In the genomic region with DNA sequence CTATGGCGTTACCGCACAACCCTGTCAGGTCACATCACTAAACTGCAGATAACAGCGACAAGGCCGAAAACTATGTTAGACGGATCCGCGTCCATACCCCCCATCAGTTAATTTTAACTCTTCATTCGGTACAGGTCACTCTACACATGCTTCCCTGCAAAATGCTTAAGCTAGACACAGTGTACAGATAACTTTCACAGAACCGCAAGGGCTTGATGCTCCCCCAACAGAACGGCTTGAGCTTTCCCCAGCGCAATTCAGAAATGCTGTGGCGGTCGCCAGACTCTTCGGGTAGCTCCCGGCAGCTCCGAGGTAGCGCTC, we compare ENCODE assay signal across 1 cellular context.
TF ChIP-seq lines count a peak whose summit lies in the region.

No MANE protein-coding gene starts in this region.

TF ChIP-seq in GM23338, 12 proteins besides CTCF, POLR2A, EP300 and RAD21 (continued from another document):
- TF ChIP-seq, protein P1, sequence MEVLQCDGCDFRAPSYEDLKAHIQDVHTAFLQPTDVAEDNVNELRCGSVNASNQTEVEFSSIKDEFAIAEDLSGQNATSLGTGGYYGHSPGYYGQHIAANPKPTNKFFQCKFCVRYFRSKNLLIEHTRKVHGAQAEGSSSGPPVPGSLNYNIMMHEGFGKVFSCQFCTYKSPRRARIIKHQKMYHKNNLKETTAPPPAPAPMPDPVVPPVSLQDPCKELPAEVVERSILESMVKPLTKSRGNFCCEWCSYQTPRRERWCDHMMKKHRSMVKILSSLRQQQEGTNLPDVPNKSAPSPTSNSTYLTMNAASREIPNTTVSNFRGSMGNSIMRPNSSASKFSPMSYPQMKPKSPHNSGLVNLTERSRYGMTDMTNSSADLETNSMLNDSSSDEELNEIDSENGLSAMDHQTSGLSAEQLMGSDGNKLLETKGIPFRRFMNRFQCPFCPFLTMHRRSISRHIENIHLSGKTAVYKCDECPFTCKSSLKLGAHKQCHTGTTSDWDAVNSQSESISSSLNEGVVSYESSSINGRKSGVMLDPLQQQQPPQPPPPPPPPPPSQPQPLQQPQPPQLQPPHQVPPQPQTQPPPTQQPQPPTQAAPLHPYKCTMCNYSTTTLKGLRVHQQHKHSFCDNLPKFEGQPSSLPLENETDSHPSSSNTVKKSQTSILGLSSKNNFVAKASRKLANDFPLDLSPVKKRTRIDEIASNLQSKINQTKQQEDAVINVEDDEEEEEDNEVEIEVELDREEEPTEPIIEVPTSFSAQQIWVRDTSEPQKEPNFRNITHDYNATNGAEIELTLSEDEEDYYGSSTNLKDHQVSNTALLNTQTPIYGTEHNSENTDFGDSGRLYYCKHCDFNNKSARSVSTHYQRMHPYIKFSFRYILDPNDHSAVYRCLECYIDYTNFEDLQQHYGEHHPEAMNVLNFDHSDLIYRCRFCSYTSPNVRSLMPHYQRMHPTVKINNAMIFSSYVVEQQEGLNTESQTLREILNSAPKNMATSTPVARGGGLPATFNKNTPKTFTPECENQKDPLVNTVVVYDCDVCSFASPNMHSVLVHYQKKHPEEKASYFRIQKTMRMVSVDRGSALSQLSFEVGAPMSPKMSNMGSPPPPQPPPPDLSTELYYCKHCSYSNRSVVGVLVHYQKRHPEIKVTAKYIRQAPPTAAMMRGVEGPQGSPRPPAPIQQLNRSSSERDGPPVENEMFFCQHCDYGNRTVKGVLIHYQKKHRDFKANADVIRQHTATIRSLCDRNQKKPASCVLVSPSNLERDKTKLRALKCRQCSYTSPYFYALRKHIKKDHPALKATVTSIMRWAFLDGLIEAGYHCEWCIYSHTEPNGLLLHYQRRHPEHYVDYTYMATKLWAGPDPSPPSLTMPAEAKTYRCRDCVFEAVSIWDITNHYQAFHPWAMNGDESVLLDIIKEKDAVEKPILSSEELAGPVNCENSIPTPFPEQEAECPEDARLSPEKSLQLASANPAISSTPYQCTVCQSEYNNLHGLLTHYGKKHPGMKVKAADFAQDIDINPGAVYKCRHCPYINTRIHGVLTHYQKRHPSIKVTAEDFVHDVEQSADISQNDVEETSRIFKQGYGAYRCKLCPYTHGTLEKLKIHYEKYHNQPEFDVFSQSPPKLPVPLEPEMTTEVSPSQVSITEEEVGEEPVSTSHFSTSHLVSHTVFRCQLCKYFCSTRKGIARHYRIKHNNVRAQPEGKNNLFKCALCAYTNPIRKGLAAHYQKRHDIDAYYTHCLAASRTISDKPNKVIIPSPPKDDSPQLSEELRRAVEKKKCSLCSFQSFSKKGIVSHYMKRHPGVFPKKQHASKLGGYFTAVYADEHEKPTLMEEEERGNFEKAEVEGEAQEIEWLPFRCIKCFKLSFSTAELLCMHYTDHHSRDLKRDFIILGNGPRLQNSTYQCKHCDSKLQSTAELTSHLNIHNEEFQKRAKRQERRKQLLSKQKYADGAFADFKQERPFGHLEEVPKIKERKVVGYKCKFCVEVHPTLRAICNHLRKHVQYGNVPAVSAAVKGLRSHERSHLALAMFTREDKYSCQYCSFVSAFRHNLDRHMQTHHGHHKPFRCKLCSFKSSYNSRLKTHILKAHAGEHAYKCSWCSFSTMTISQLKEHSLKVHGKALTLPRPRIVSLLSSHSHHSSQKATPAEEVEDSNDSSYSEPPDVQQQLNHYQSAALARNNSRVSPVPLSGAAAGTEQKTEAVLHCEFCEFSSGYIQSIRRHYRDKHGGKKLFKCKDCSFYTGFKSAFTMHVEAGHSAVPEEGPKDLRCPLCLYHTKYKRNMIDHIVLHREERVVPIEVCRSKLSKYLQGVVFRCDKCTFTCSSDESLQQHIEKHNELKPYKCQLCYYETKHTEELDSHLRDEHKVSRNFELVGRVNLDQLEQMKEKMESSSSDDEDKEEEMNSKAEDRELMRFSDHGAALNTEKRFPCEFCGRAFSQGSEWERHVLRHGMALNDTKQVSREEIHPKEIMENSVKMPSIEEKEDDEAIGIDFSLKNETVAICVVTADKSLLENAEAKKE (CRISPR knock-in tag; IDR thresholded peaks at IDR 0.05), result no peak
- TF ChIP-seq NANOG (IDR thresholded peaks at IDR 0.05; ENCODE audit: borderline replicate concordance), result no peak
- no peak for TF ChIP-seq STAT1 (IDR thresholded peaks at IDR 0.05; ENCODE audit: unreplicated experiment)
- no peak for TF ChIP-seq CREB1 (CRISPR knock-in tag; IDR thresholded peaks at IDR 0.05; ENCODE audit: low read depth)
- no peak for TF ChIP-seq POLR2AphosphoS5 (IDR thresholded peaks at IDR 0.05; ENCODE audit: low read depth)
- TF ChIP-seq EZH2 (IDR thresholded peaks at IDR 0.05; ENCODE audit: low read depth, unreplicated experiment), result no peak
- TF ChIP-seq, protein P2, sequence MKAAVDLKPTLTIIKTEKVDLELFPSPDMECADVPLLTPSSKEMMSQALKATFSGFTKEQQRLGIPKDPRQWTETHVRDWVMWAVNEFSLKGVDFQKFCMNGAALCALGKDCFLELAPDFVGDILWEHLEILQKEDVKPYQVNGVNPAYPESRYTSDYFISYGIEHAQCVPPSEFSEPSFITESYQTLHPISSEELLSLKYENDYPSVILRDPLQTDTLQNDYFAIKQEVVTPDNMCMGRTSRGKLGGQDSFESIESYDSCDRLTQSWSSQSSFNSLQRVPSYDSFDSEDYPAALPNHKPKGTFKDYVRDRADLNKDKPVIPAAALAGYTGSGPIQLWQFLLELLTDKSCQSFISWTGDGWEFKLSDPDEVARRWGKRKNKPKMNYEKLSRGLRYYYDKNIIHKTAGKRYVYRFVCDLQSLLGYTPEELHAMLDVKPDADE (IDR thresholded peaks at IDR 0.05), result no peak
